ENCODE assay signal across 12 cellular contexts in the genomic region with DNA sequence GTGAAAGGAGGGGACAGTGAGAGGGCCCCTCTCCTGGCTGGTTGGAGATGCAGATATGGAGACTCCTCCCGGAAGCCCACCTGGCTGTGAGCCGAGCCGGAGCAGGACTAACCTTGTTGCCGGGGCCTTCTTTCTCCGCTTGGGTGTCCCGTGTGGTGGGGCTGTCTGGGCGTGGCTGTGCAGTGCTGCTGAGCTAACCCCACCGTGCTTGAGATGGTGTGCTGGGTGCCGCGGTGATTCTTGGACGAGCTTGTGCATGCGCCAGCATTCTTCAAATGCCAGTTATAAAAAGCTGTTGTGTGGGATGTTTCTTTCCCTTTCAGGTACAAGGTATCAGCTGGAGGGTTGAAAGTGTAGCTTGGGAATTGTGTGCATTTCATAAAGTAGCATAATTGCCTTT. TPM values are rescaled to one million over a fixed set of nuclear protein-coding genes. Genes with fewer than 3 reads are reported as not detected.
A peak's percentile ranks its signal among the peaks of the same experiment; 100 is the strongest.
DNase-seq lines count a peak whose midpoint lies in the region; ATAC-seq and TF ChIP-seq lines count a peak whose summit lies in the region.
"Had no signal": no experiment of that assay in that cellular context is flagged by ENCODE, and none has a peak within 500 bp of the region (broad histone marks: within the 10 kb centered on the region; RNA-seq: fewer than 3 reads in every experiment).

No MANE protein-coding gene starts in this region.

- H3K4me1 ChIP-seq in SK-N-SH (ENCODE audit: control insufficient read depth in 1 of 2, insufficient read depth in 2 of 2, low read depth in 1 of 2, low read length in 1 of 2): peaks cover 0 to 5% of the 10 kb centered on the region in 2 experiments; a peak in 1 of 4 replicates
- peaks cover 13% of the 10 kb centered on the region for H3K4me1 ChIP-seq in mucosa of descending colon (ENCODE audit: low read depth)
- peaks cover 54 to 77% (median 59%) of the 10 kb centered on the region in 4 donors for H3K4me1 ChIP-seq in stomach

- no peak for TF ChIP-seq EP300 in SK-N-SH (IDR thresholded peaks at IDR 0.05; ENCODE audit: borderline replicate concordance in 1 of 2, low read depth in 1 of 2, low read length in 1 of 2)
- TF ChIP-seq EP300 in stomach (IDR thresholded peaks at IDR 0.05): no peak

- H3K4me3 Mint-ChIP-seq in type B pancreatic cell: peak overlapping the region; percentile 75

- H3K27ac ChIP-seq in SK-N-SH (ENCODE audit: low read depth in 2 of 2, low read length in 1 of 2): no peak overlapping the region; a peak in 1 of 4 replicates
- peak overlapping the region in 2 of 5 donors; percentile 24 to 60 for H3K27ac ChIP-seq in stomach

- DNase-seq in SK-N-SH: no peak
- DNase-seq in erythroblast (lab: John Stamatoyannopoulos, UW): peak; percentile 30 to 37
- no peak for DNase-seq in mucosa of descending colon
- no peak for DNase-seq in type B pancreatic cell (ENCODE audit: extremely low spot score, unreplicated experiment)
- no peak for DNase-seq in SHP77 treated with DMSO at 0.1 percent for 48 hours (lab: John Stamatoyannopoulos, UW)
- DNase-seq in stomach: no peak
- DNase-seq: 8988T, cerebellar nuclear complex, DMS53, NCI-H510A treated with DMSO at 0.1 percent for 48 hours had no signal

- H3K27me3 Mint-ChIP-seq in type B pancreatic cell: no peaks in the 10 kb centered on the region

- TF ChIP-seq CTCF in SK-N-SH (IDR thresholded peaks at IDR 0.05) (no peak), mucosa of descending colon (IDR thresholded peaks at IDR 0.05) (no peak), type B pancreatic cell (conservative IDR thresholded peaks at IDR 0.05) (no peak), stomach (IDR thresholded peaks at IDR 0.05) (no peak)

- no peak overlapping the region for H3K9ac ChIP-seq in SK-N-SH

- peaks cover 19% of the 10 kb centered on the region for H3K4me1 Mint-ChIP-seq in type B pancreatic cell (ENCODE audit: unreplicated experiment)

- H3K27me3 ChIP-seq in SK-N-SH (ENCODE audit: insufficient read depth): no peaks in the 10 kb centered on the region
- no peaks in the 10 kb centered on the region for H3K27me3 ChIP-seq in stomach

- CTCF ChIA-PET in SK-N-SH (lab: Yijun Ruan, JAX): interaction anchor here (1.2 kb wide), 2 partner anchors 9 to 44 kb away, joined by 3 to 5 read pairs; no protein-coding TSS in a partner anchor

- no peak for TF ChIP-seq POLR2A in erythroblast (IDR thresholded peaks at IDR 0.05; ENCODE audit: low read length)
- TF ChIP-seq POLR2A in stomach (IDR thresholded peaks at IDR 0.05): no peak

- H3K36me3 ChIP-seq in SK-N-SH (replicated peaks in 1 of 2; ENCODE audit: control insufficient read depth in 1 of 2, insufficient read depth in 2 of 2, low read length in 1 of 2) (peaks cover 52 to 54% of the 10 kb centered on the region in 2 experiments), mucosa of descending colon (ENCODE audit: low read depth) (no peaks in the 10 kb centered on the region), stomach (peaks cover 29 to 67% (median 57%) of the 10 kb centered on the region in 4 donors)

- peak overlapping the region; percentile 93 for H3K27ac Mint-ChIP-seq in type B pancreatic cell

- peaks cover 96% of the 10 kb centered on the region for H4K20me1 ChIP-seq in SK-N-SH (ENCODE audit: insufficient read depth)

- H3K9me3 ChIP-seq in SK-N-SH: no peaks in the 10 kb centered on the region
- H3K9me3 ChIP-seq in mucosa of descending colon: no peaks in the 10 kb centered on the region
- H3K9me3 ChIP-seq in stomach: no peaks in the 10 kb centered on the region

- H3K36me3 Mint-ChIP-seq in type B pancreatic cell: peaks cover 47% of the 10 kb centered on the region

- ATAC-seq in SK-N-SH treated with all-trans-retinoic acid at 6 μM for 48 hours (peak; percentile 46), mucosa of descending colon (peak; percentile 64), HG03342 (IDR thresholded peaks at IDR 0.05; ENCODE audit: unreplicated experiment) (no peak)

- 88% methylated on average over 11 of the region's 12 CpGs for WGBS in SK-N-SH (ENCODE audit: low lambda C conversion rate)
- 39 to 57% (median 47%) methylated on average over 8 to 12 of the region's 12 CpGs for whole genome bisulfite sequencing in stomach, 5 donors

- H3K79me2 ChIP-seq in SK-N-SH (ENCODE audit: insufficient read depth): peaks cover 100% of the 10 kb centered on the region

- H3K9me3 Mint-ChIP-seq in type B pancreatic cell: no peaks in the 10 kb centered on the region

- no peak for TF ChIP-seq RAD21 in SK-N-SH (IDR thresholded peaks at IDR 0.05; ENCODE audit: low read length)

- intact Hi-C loops in mucosa of descending colon (cut with DNase I, micrococcal nuclease): no loop called here
- intact Hi-C loops in stomach (cut with DNase I; ENCODE audit: low total_unique reads): no loop called here

- H3K4me3 ChIP-seq in SK-N-SH (ENCODE audit: low read depth in 2 of 2, low read length in 1 of 2) (no peak overlapping the region), mucosa of descending colon (no peak overlapping the region), stomach (no peak overlapping the region)

- no peaks in the 10 kb centered on the region for H3K9me2 ChIP-seq in SK-N-SH

- H2AFZ ChIP-seq in SK-N-SH (ENCODE audit: low read depth): no peak overlapping the region

- H3F3A ChIP-seq in SK-N-SH (replicated peaks; ENCODE audit: insufficient read depth): peaks cover 26% of the 10 kb centered on the region

- no peak overlapping the region for H3K4me2 ChIP-seq in SK-N-SH

- POLR2A ChIA-PET in SK-N-SH (lab: Yijun Ruan, JAX): interaction anchor here (0.9 to 1.2 kb wide), 2 partner anchors 9 to 49 kb away, joined by 3 read pairs; partner anchors contain the start of gene DAGLB

TF ChIP-seq in SK-N-SH treated with all-trans-retinoic acid at 6 μM for 48 hours, 23 proteins besides CTCF, POLR2A, EP300 and RAD21 (continues in another document):
- TF ChIP-seq CSDC2 (CRISPR knock-in tag; IDR thresholded peaks at IDR 0.05): no peak
- no peak for TF ChIP-seq CREB5 (CRISPR knock-in tag; IDR thresholded peaks at IDR 0.05; ENCODE audit: low read depth)
- TF ChIP-seq ZNF565 (CRISPR knock-in tag; conservative IDR thresholded peaks at IDR 0.05; ENCODE audit: low read depth): no peak
- TF ChIP-seq OSR1 (CRISPR knock-in tag; IDR thresholded peaks at IDR 0.05): no peak

TF ChIP-seq in SK-N-SH, 30 proteins besides CTCF, POLR2A, EP300 and RAD21 (continues in another document):
- TF ChIP-seq USF1 (IDR thresholded peaks at IDR 0.05; ENCODE audit: borderline replicate concordance, low read depth): no peak
- no peak for TF ChIP-seq GATA2 (CRISPR knock-in tag; IDR thresholded peaks at IDR 0.05)
- no peak for TF ChIP-seq TCF12 (IDR thresholded peaks at IDR 0.05)
- TF ChIP-seq, protein P1, sequence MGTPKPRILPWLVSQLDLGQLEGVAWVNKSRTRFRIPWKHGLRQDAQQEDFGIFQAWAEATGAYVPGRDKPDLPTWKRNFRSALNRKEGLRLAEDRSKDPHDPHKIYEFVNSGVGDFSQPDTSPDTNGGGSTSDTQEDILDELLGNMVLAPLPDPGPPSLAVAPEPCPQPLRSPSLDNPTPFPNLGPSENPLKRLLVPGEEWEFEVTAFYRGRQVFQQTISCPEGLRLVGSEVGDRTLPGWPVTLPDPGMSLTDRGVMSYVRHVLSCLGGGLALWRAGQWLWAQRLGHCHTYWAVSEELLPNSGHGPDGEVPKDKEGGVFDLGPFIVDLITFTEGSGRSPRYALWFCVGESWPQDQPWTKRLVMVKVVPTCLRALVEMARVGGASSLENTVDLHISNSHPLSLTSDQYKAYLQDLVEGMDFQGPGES (IDR thresholded peaks at IDR 0.05; ENCODE audit: low read depth, low read length): no peak
- TF ChIP-seq NRF1 (IDR thresholded peaks at IDR 0.05; ENCODE audit: low read depth, low read length): no peak
- TF ChIP-seq POLR2AphosphoS5 (IDR thresholded peaks at IDR 0.05; ENCODE audit: low read depth, low read length): no peak
- TF ChIP-seq RCOR1 (IDR thresholded peaks at IDR 0.05; ENCODE audit: low read length): no peak

RNA-seq across cellular contexts. Expression of gene RAC1, which starts 24.6 kb away (rescaled TPM):
- polyA plus RNA-seq in SK-N-SH (2012; rRNA removed): 454 and 460 TPM in 2 replicates
- polyA plus RNA-seq in SK-N-SH (2012; cell fraction: cytosol; rRNA removed): 552 and 601 TPM in 2 replicates
- polyA plus RNA-seq in SK-N-SH (2012; cell fraction: nucleus; rRNA removed): 212 and 275 TPM in 2 replicates
- total RNA-seq in mucosa of descending colon: 100 to 1,000 TPM; 294 to 402 (median 391) TPM
- total RNA-seq in type B pancreatic cell (ENCODE audit: low replicate concordance): 204 and 253 TPM in 2 replicates
- 100 to 1,000 TPM in 4 of 5 donors, 10 to 100 TPM in 1; 27.4 to 159 (median 118) TPM for total RNA-seq in stomach
- polyA plus RNA-seq in stomach: 100 to 1,000 TPM; 190 to 319 (median 302) TPM

RNA-seq across cellular contexts. Expression of gene DAGLB, which starts 48.8 kb away (rescaled TPM):
- polyA plus RNA-seq in SK-N-SH (2012; rRNA removed) (24.1 and 27.4 TPM in 2 replicates), stomach (1 to 10 TPM; 4.7 to 6.6 (median 5.0) TPM)
- 13.7 and 17.3 TPM in 2 replicates for polyA plus RNA-seq in SK-N-SH (2012; cell fraction: cytosol; rRNA removed)
- polyA plus RNA-seq in SK-N-SH (2012; cell fraction: nucleus; rRNA removed): 69.2 and 80.2 TPM in 2 replicates
- total RNA-seq in mucosa of descending colon (10 to 100 TPM; 18.4 to 25.4 (median 20.3) TPM), type B pancreatic cell (ENCODE audit: low replicate concordance) (21.2 and 27.0 TPM in 2 replicates), stomach (10 to 100 TPM in 4 of 5 donors, 1 to 10 TPM in 1; 5.8 to 23.7 (median 15.4) TPM)

RNA-seq across cellular contexts. Expression of gene FAM220A, which starts 50.2 kb away (rescaled TPM):
- polyA plus RNA-seq in SK-N-SH (2012; rRNA removed): 16.1 and 18.5 TPM in 2 replicates
- 20.3 and 20.6 TPM in 2 replicates for polyA plus RNA-seq in SK-N-SH (2012; cell fraction: cytosol; rRNA removed)
- 9.0 and 9.6 TPM in 2 replicates for polyA plus RNA-seq in SK-N-SH (2012; cell fraction: nucleus; rRNA removed)
- 10 to 100 TPM in 2 of 3 donors, 1 to 10 TPM in 1; 6.8 to 15.5 (median 11.6) TPM for total RNA-seq in mucosa of descending colon
- total RNA-seq in type B pancreatic cell (ENCODE audit: low replicate concordance): 22.0 and 23.2 TPM in 2 replicates
- total RNA-seq in stomach: 10 to 100 TPM in 2 of 5 donors, 1 to 10 TPM in 3; 3.6 to 92.2 (median 9.2) TPM
- polyA plus RNA-seq in stomach: 1 to 10 TPM; 7.1 to 7.3 (median 7.2) TPM

Comparison
In these comparisons a context has a peak if more than half of its experiments do, and no peak if none do; other contexts are left out.
1. DNase-seq: peak in erythroblast (2 of 2); none in SK-N-SH (single experiment), mucosa of descending colon (0 of 3), type B pancreatic cell (single experiment), SHP77 treated with DMSO at 0.1 percent for 48 hours (single experiment) and stomach (single experiment).